In genomic region chrX:69137371-69137881, GRCh38 we compare ENCODE assay signal across 9 cellular contexts. TPM values are rescaled to one million over a fixed set of nuclear protein-coding genes. Genes with fewer than 3 reads are reported as not detected.
DNase-seq lines count a peak whose midpoint lies in the region; ATAC-seq, FAIRE-seq and TF ChIP-seq lines count a peak whose summit lies in the region.
"Had no signal": no experiment of that assay in that cellular context is flagged by ENCODE, and none has a peak within 500 bp of the region (broad histone marks: within the 10 kb centered on the region; RNA-seq: fewer than 3 reads in every experiment).

No MANE protein-coding gene starts in this region.

- DNase-seq in AG10803 (ENCODE audit: low read depth) (peak; percentile 86), RPMI7951 (ENCODE audit: low read depth) (peak; percentile 86), Right ventricle myocardium superior (peak; percentile 46), osteocyte (ENCODE audit: extremely low spot score, unreplicated experiment) (no peak), NCI-H128 (lab: John Stamatoyannopoulos, UW; ENCODE audit: unreplicated experiment) (no peak), MV-4-11 (lab: John Stamatoyannopoulos, UW) (no peak), H54 (ENCODE audit: insufficient read length, low spot score) (no peak)
- no peak for DNase-seq in activated CD8-positive, alpha-beta memory T cell treated with anti-CD3 and anti-CD28 coated beads, Interleukin-2, amount 10 ng/mL, durations not matched to agents 7 days and 5 days

- intact Hi-C loops in Right ventricle myocardium superior (cut with DNase I): no loop called here

- peak; percentile 44 for ATAC-seq in Right ventricle myocardium superior (ENCODE audit: poor library complexity)
- ATAC-seq in activated CD8-positive, alpha-beta memory T cell treated with anti-CD3 and anti-CD28 coated beads, Interleukin-2, amount 10 ng/mL, durations not matched to agents 7 days and 5 days: no peak

- no peak for FAIRE-seq in H54 (lab: Jason Lieb, UNC)

- TF ChIP-seq CTCF in AG10803 (conservative IDR thresholded peaks at IDR 0.05; ENCODE audit: low read length) (no peak), osteocyte (IDR thresholded peaks at IDR 0.05) (no peak)

- no peak for TF ChIP-seq POLR2A in H54 (IDR thresholded peaks at IDR 0.05; ENCODE audit: low read depth, low read length)

- CTCF ChIA-PET in activated CD8-positive, alpha-beta memory T cell treated with anti-CD3 and anti-CD28 coated beads, Interleukin-2, amount 10 ng/mL, durations not matched to agents 7 days and 5 days (lab: Charles Lee): no interaction called here

- no peak overlapping the region for H3K4me3 ChIP-seq in AG10803 (ENCODE audit: low read length)

- peak overlapping the region; percentile 59 for H3K4me3 Mint-ChIP-seq in osteocyte (ENCODE audit: unreplicated experiment)
- H3K4me3 Mint-ChIP-seq in activated CD8-positive, alpha-beta memory T cell treated with anti-CD3 and anti-CD28 coated beads, Interleukin-2, amount 10 ng/mL, durations not matched to agents 7 days and 5 days: no peak overlapping the region
- H3K4me3 Mint-ChIP-seq: dendritic cell treated with granulocyte-macrophage colony-stimulating factor and Interleukin-4, amounts not matched to agents 40 ng/mL and 50 ng/mL, for 4 days had no signal

- no peaks in the 10 kb centered on the region for H3K27me3 Mint-ChIP-seq in osteocyte (ENCODE audit: unreplicated experiment)
- H3K27me3 Mint-ChIP-seq in activated CD8-positive, alpha-beta memory T cell treated with anti-CD3 and anti-CD28 coated beads, Interleukin-2, amount 10 ng/mL, durations not matched to agents 7 days and 5 days: peaks cover 7% of the 10 kb centered on the region

- peaks cover 19% of the 10 kb centered on the region for H3K4me1 Mint-ChIP-seq in osteocyte (ENCODE audit: unreplicated experiment)
- no peaks in the 10 kb centered on the region for H3K4me1 Mint-ChIP-seq in activated CD8-positive, alpha-beta memory T cell treated with anti-CD3 and anti-CD28 coated beads, Interleukin-2, amount 10 ng/mL, durations not matched to agents 7 days and 5 days

- H3K36me3 Mint-ChIP-seq in osteocyte (ENCODE audit: unreplicated experiment): no peaks in the 10 kb centered on the region
- H3K36me3 Mint-ChIP-seq in activated CD8-positive, alpha-beta memory T cell treated with anti-CD3 and anti-CD28 coated beads, Interleukin-2, amount 10 ng/mL, durations not matched to agents 7 days and 5 days: no peaks in the 10 kb centered on the region

- no peaks in the 10 kb centered on the region for H3K9me3 Mint-ChIP-seq in osteocyte (ENCODE audit: unreplicated experiment)
- H3K9me3 Mint-ChIP-seq in activated CD8-positive, alpha-beta memory T cell treated with anti-CD3 and anti-CD28 coated beads, Interleukin-2, amount 10 ng/mL, durations not matched to agents 7 days and 5 days (ENCODE audit: low read depth): no peaks in the 10 kb centered on the region
- H3K9me3 Mint-ChIP-seq: dendritic cell treated with granulocyte-macrophage colony-stimulating factor and Interleukin-4, amounts not matched to agents 40 ng/mL and 50 ng/mL, for 4 days had no signal

- peak overlapping the region; percentile 90 for H3K27ac Mint-ChIP-seq in osteocyte (ENCODE audit: unreplicated experiment)
- H3K27ac Mint-ChIP-seq in activated CD8-positive, alpha-beta memory T cell treated with anti-CD3 and anti-CD28 coated beads, Interleukin-2, amount 10 ng/mL, durations not matched to agents 7 days and 5 days: no peak overlapping the region
- H3K27ac Mint-ChIP-seq: dendritic cell treated with granulocyte-macrophage colony-stimulating factor and Interleukin-4, amounts not matched to agents 40 ng/mL and 50 ng/mL, for 4 days had no signal

RNA-seq across cellular contexts. Expression of gene PJA1, which starts 27.8 kb away (rescaled TPM):
- 42.5 and 49.2 TPM in 2 replicates for total RNA-seq in RPMI7951 (2014; rRNA removed; shearing (Covaris generic))
- total RNA-seq in Right ventricle myocardium superior (13.3 TPM), osteocyte (27.8 and 29.7 TPM in 2 replicates)
- total RNA-seq in activated CD8-positive, alpha-beta memory T cell treated with anti-CD3 and anti-CD28 coated beads, Interleukin-2, amount 10 ng/mL, durations not matched to agents 7 days and 5 days: 10 to 100 TPM; 17.5 to 20.1 TPM

Comparison
In these comparisons a context has a peak if more than half of its experiments do, and no peak if none do; other contexts are left out.
1. DNase-seq: peak in AG10803 (single experiment), RPMI7951 (single experiment) and Right ventricle myocardium superior (single experiment); none in osteocyte (single experiment), activated CD8-positive, alpha-beta memory T cell treated with anti-CD3 and anti-CD28 coated beads, Interleukin-2, amount 10 ng/mL, durations not matched to agents 7 days and 5 days (single experiment), NCI-H128 (single experiment), MV-4-11 (single experiment) and H54 (single experiment).